Comparison of ENCODE assay signal across 16 cellular contexts in genomic region chr2:47169784-47170183, GRCh38. TPM values are rescaled to one million over a fixed set of nuclear protein-coding genes. Genes with fewer than 3 reads are reported as not detected.
DNase-seq lines count a peak whose midpoint lies in the region; ATAC-seq and TF ChIP-seq lines count a peak whose summit lies in the region.
"Had no signal": no experiment of that assay in that cellular context is flagged by ENCODE, and none has a peak within 500 bp of the region (broad histone marks: within the 10 kb centered on the region; RNA-seq: fewer than 3 reads in every experiment).

No MANE protein-coding gene starts in this region.

- no peak overlapping the region for H2BK120ac ChIP-seq in IMR-90 (ENCODE audit: low read depth, low read length)

- no peak for TF ChIP-seq CTCF in IMR-90 (conservative IDR thresholded peaks at IDR 0.05; ENCODE audit: low read depth, low read length)
- no peak for TF ChIP-seq CTCF in fibroblast of lung (conservative IDR thresholded peaks at IDR 0.05 in 1 of 2, IDR thresholded peaks at IDR 0.05 in 1 of 2; ENCODE audit: low read depth in 1 of 2, low read length in 2 of 2)
- no peak for TF ChIP-seq CTCF in progenitor cell of endocrine pancreas (IDR thresholded peaks at IDR 0.05; ENCODE audit: unreplicated experiment)
- TF ChIP-seq CTCF in Peyer's patch (IDR thresholded peaks at IDR 0.05) = no peak

- in situ Hi-C loops in IMR-90 (cut with MboI; ENCODE audit: low sequenced_read_pairs) = no loop called here

- H3K4ac ChIP-seq in IMR-90 (ENCODE audit: low read depth, low read length) = no peak overlapping the region

- no peak overlapping the region for H4K5ac ChIP-seq in IMR-90 (ENCODE audit: low read depth, low read length)

- no peaks in the 10 kb centered on the region for H3K27me3 ChIP-seq in CD4-positive, alpha-beta memory T cell (ENCODE audit: insufficient read depth, low read length)
- H3K27me3 ChIP-seq in IMR-90 (ENCODE audit: control insufficient read depth, insufficient read depth, low read length) (no peaks in the 10 kb centered on the region), fibroblast of lung (ENCODE audit: control insufficient read depth, insufficient read depth, low read length) (no peaks in the 10 kb centered on the region), Peyer's patch (no peaks in the 10 kb centered on the region)
- H3K27me3 ChIP-seq: ascending aorta had no signal

- peaks cover 89% of the 10 kb centered on the region for H3K4me1 ChIP-seq in CD4-positive, alpha-beta memory T cell (ENCODE audit: insufficient read depth, low read length)
- H3K4me1 ChIP-seq in IMR-90 (ENCODE audit: control insufficient read depth, insufficient read depth, low read length) (peaks cover 10% of the 10 kb centered on the region), fibroblast of lung (ENCODE audit: control insufficient read depth, extremely low read depth, insufficient read depth, low read length) (peaks cover 13% of the 10 kb centered on the region), Peyer's patch (peaks cover 4 to 52% (median 18%) of the 10 kb centered on the region in 4 donors)

- intact Hi-C loops in CD4-positive, alpha-beta memory T cell (cut with micrococcal nuclease) = no loop called here
- intact Hi-C loops in IMR-90 (cut with micrococcal nuclease) = loop anchor here (5.0 kb wide), 1 partner anchor 152 kb away; no protein-coding TSS in a partner anchor

- no peaks in the 10 kb centered on the region for H3K27me3 Mint-ChIP-seq in CD4-positive, alpha-beta memory T cell
- H3K27me3 Mint-ChIP-seq in progenitor cell of endocrine pancreas = no peaks in the 10 kb centered on the region

- H3K14ac ChIP-seq in IMR-90 (replicated peaks; ENCODE audit: low read depth, low read length) = no peak overlapping the region

- no peak overlapping the region for H4K8ac ChIP-seq in IMR-90 (ENCODE audit: low read depth in 2 of 2, low read length in 2 of 2)

- H3K18ac ChIP-seq in IMR-90 (ENCODE audit: low read depth, low read length) = no peak overlapping the region

- H3K4me2 ChIP-seq in IMR-90 (ENCODE audit: low read depth, low read length) (peak overlapping the region; percentile 30; the same call in 1 of the 2 replicates), fibroblast of lung (ENCODE audit: extremely low read depth, insufficient read depth, low read length) (peak overlapping the region; percentile 72)

- H2BK5ac ChIP-seq in IMR-90 (ENCODE audit: low read depth, low read length, poor library complexity, severe bottlenecking) = peak overlapping the region; percentile 32

- H3K4me3 Mint-ChIP-seq in CD4-positive, alpha-beta memory T cell = peak overlapping the region in 3 of 8 donors; percentile 7 to 67 (median 15)
- no peak overlapping the region for H3K4me3 Mint-ChIP-seq in progenitor cell of endocrine pancreas (ENCODE audit: low read depth)
- H3K4me3 Mint-ChIP-seq: activated T-helper 1 cell treated with anti-CD3 and anti-CD28 coated beads, Interleukin-12 subunit alpha, Interleukin-12 subunit beta, Interleukin-2, Interleukin-4 antibody, amounts not matched to agents 30 ng/mL and 10 ng/mL and 1 ng/mL, durations not matched to agents 14 hours and 24 hours and 36 hours had no signal

- H3K27ac ChIP-seq in CD4-positive, alpha-beta memory T cell (ENCODE audit: low read depth, low read length) = no peak overlapping the region
- no peak overlapping the region for H3K27ac ChIP-seq in IMR-90 (ENCODE audit: insufficient read depth, low read length)
- H3K27ac ChIP-seq in fibroblast of lung (ENCODE audit: insufficient read depth, low read length) = peak overlapping the region; percentile 26
- H3K27ac ChIP-seq in Peyer's patch = peak overlapping the region in 1 of 4 donors; percentile 7
- H3K27ac ChIP-seq: parathyroid adenoma had no signal

- H3K36me3 Mint-ChIP-seq in CD4-positive, alpha-beta memory T cell = peaks cover 13 to 50% of the 10 kb centered on the region in 2 donors
- H3K36me3 Mint-ChIP-seq in progenitor cell of endocrine pancreas (ENCODE audit: insufficient read depth) = peaks cover 19% of the 10 kb centered on the region

- no peak overlapping the region for H3K4me3 ChIP-seq in CD4-positive, alpha-beta memory T cell (ENCODE audit: low read length in 2 of 2)
- H3K4me3 ChIP-seq in IMR-90 (ENCODE audit: insufficient read depth, low read depth, low read length) (no peak overlapping the region), fibroblast of lung (replicated peaks in 1 of 4; ENCODE audit: control extremely low read depth in 1 of 4, insufficient read depth in 1 of 4, low read depth in 3 of 4, low read length in 4 of 4) (peak overlapping the region in 3 of 4 experiments; percentile 4 to 100 (median 60)), Peyer's patch (no peak overlapping the region)

- no peak for TF ChIP-seq POLR2A in IMR-90 (IDR thresholded peaks at IDR 0.05; ENCODE audit: low read depth, low read length)
- no peak for TF ChIP-seq POLR2A in Peyer's patch (IDR thresholded peaks at IDR 0.05)

- H2AK5ac ChIP-seq in IMR-90 (ENCODE audit: low read depth, low read length) = no peak overlapping the region

- dilution Hi-C loops in IMR-90 (cut with HindIII; ENCODE audit: low sequenced_read_pairs, unreplicated experiment) = no loop called here

- H3K9ac ChIP-seq in IMR-90 (ENCODE audit: low read depth, low read length) = no peak overlapping the region
- no peak overlapping the region for H3K9ac ChIP-seq in fibroblast of lung (ENCODE audit: insufficient read depth, low read length)
- H3K9ac ChIP-seq: parathyroid adenoma had no signal

- no CpG with 5 or more reads among the region's 2 CpGs for WGBS in IMR-90 (ENCODE audit: extremely low coverage in 2 of 2, insufficient read length in 1 of 2), 2 experiments

- H4K20me1 ChIP-seq in IMR-90 (ENCODE audit: insufficient read depth, low read length) = peaks cover 99% of the 10 kb centered on the region
- peaks cover 22% of the 10 kb centered on the region for H4K20me1 ChIP-seq in fibroblast of lung (ENCODE audit: control insufficient read depth, extremely low read depth, insufficient read depth, low read length)

- peaks cover 54 to 84% (median 70%) of the 10 kb centered on the region in 4 donors for H3K4me1 Mint-ChIP-seq in CD4-positive, alpha-beta memory T cell
- peaks cover 48% of the 10 kb centered on the region for H3K4me1 Mint-ChIP-seq in progenitor cell of endocrine pancreas (ENCODE audit: low read depth)

- no peak overlapping the region for H2BK20ac ChIP-seq in IMR-90 (ENCODE audit: low read depth, low read length)

- H2BK15ac ChIP-seq in IMR-90 (ENCODE audit: low read depth, low read length) = no peak overlapping the region

- no peak for TF ChIP-seq RAD21 in IMR-90 (IDR thresholded peaks at IDR 0.05; ENCODE audit: low read length)

- peak overlapping the region in 4 of 7 donors; percentile 29 to 76 (median 64) for H3K27ac Mint-ChIP-seq in CD4-positive, alpha-beta memory T cell
- peak overlapping the region; percentile 89 for H3K27ac Mint-ChIP-seq in progenitor cell of endocrine pancreas

- no peak overlapping the region for H2AK9ac ChIP-seq in IMR-90 (replicated peaks; ENCODE audit: low read depth, low read length, poor library complexity)

- ATAC-seq in IMR-90 (ENCODE audit: low read depth) = no peak

- H2AFZ ChIP-seq in IMR-90 (replicated peaks; ENCODE audit: low read length, poor library complexity) = no peak overlapping the region
- no peak overlapping the region for H2AFZ ChIP-seq in fibroblast of lung (ENCODE audit: low read length)
- H2AFZ ChIP-seq: parathyroid adenoma had no signal

- H3K36me3 ChIP-seq in CD4-positive, alpha-beta memory T cell (ENCODE audit: insufficient read depth, low read length) = peaks cover 3% of the 10 kb centered on the region
- peaks cover 28% of the 10 kb centered on the region for H3K36me3 ChIP-seq in IMR-90 (ENCODE audit: control insufficient read depth, insufficient read depth, low read length)
- H3K36me3 ChIP-seq in fibroblast of lung (ENCODE audit: control insufficient read depth, insufficient read depth, low read length) = peaks cover 6% of the 10 kb centered on the region
- H3K36me3 ChIP-seq in Peyer's patch = peaks cover 0 to 28% (median 0%) of the 10 kb centered on the region in 3 donors

- H3K9me3 ChIP-seq in CD4-positive, alpha-beta memory T cell (ENCODE audit: control insufficient read depth in 1 of 2, low read length in 2 of 2) = no peaks in the 10 kb centered on the region
- no peaks in the 10 kb centered on the region for H3K9me3 ChIP-seq in IMR-90 (ENCODE audit: control insufficient read depth, insufficient read depth, low read length)
- no peaks in the 10 kb centered on the region for H3K9me3 ChIP-seq in fibroblast of lung (ENCODE audit: control insufficient read depth, insufficient read depth, low read depth, low read length)
- H3K9me3 ChIP-seq in Peyer's patch = no peaks in the 10 kb centered on the region
- H3K9me3 ChIP-seq: ascending aorta had no signal

- POLR2A ChIA-PET in CD4-positive, alpha-beta memory T cell (lab: Charles Lee; ENCODE audit: partially characterized antibody) = no interaction called here
- POLR2A ChIA-PET in IMR-90 (lab: Charles Lee; ENCODE audit: unreplicated experiment) = interaction anchor here (0.6 to 1.0 kb wide), 3 partner anchors 52 to 181 kb away, joined by 3 to 4 read pairs (median 3); no protein-coding TSS in a partner anchor

- peaks cover 99% of the 10 kb centered on the region for H3K79me2 ChIP-seq in fibroblast of lung (ENCODE audit: control insufficient read depth, insufficient read depth, low read length)

- no peak overlapping the region for H4K91ac ChIP-seq in IMR-90 (ENCODE audit: insufficient read depth, low read depth, low read length)

- CTCF ChIA-PET in CD4-positive, alpha-beta memory T cell (lab: Charles Lee; ENCODE audit: partially characterized antibody) = no interaction called here
- CTCF ChIA-PET in IMR-90 (lab: Yijun Ruan, JAX) = no interaction called here

- no peaks in the 10 kb centered on the region; the same call in 1 of the 2 replicates for H3K9me1 ChIP-seq in IMR-90 (ENCODE audit: insufficient read depth, low read length)

- H3K56ac ChIP-seq in IMR-90 (ENCODE audit: extremely low read depth, insufficient read depth, low read length) = no peak overlapping the region

- H3K79me1 ChIP-seq in IMR-90 (ENCODE audit: low read depth in 1 of 2, low read length in 2 of 2) = peaks cover 0 to 7% of the 10 kb centered on the region in 2 experiments; a peak in 2 of 4 replicates

- H3K23ac ChIP-seq in IMR-90 (ENCODE audit: low read depth, low read length) = no peak overlapping the region

- no peak for DNase-seq in CD4-positive, alpha-beta memory T cell
- DNase-seq in IMR-90 (no peak), fibroblast of lung (ENCODE audit: low read depth in 2 of 2) (no peak), progenitor cell of endocrine pancreas (ENCODE audit: low spot score, unreplicated experiment) (no peak), HPDE6-E6E7 (ENCODE audit: extremely low spot score) (no peak), Peyer's patch (no peak), GDM1 (lab: John Stamatoyannopoulos, UW) (no peak)
- DNase-seq in activated CD4-positive, alpha-beta T cell treated with anti-CD3 and anti-CD28 coated beads, Interleukin-2, amount 50 U/mL, for 4 hours = no peak
- DNase-seq: activated CD4-positive, alpha-beta T cell treated with anti-CD3 and anti-CD28 coated beads for 1 hour; EL; NCI-H1417 treated with DMSO at 0.1 percent for 48 hours; NCI-H446; SW 1271 had no signal

- peaks cover 0 to under 1% (median 0%) of the 10 kb centered on the region in 8 donors for H3K9me3 Mint-ChIP-seq in CD4-positive, alpha-beta memory T cell
- H3K9me3 Mint-ChIP-seq in progenitor cell of endocrine pancreas (ENCODE audit: low read depth) = no peaks in the 10 kb centered on the region
- H3K9me3 Mint-ChIP-seq: activated T-helper 1 cell treated with anti-CD3 and anti-CD28 coated beads, Interleukin-12 subunit alpha, Interleukin-12 subunit beta, Interleukin-2, Interleukin-4 antibody, amounts not matched to agents 30 ng/mL and 10 ng/mL and 1 ng/mL, durations not matched to agents 14 hours and 24 hours and 36 hours had no signal

- no TSS peak for BruUV-seq in IMR-90 (replicated peaks; lab: Mats Ljungman, UMichigan)

RNA-seq across cellular contexts. Expression of gene CALM2, which starts 6.5 kb away (rescaled TPM):
- 100 to 1,000 TPM; 276 to 293 TPM for total RNA-seq in CD4-positive, alpha-beta memory T cell
- 1,000 to 10,000 TPM in 1 of 2 donors, 100 to 1,000 TPM in 1; 804 to 1,411 TPM for polyA plus RNA-seq in CD4-positive, alpha-beta memory T cell
- total RNA-seq in IMR-90 (2012; rRNA removed) (290 and 1,344 TPM in 2 replicates), fibroblast of lung (595 and 948 TPM in 2 replicates), progenitor cell of endocrine pancreas (440 and 445 TPM in 2 replicates), Peyer's patch (100 to 1,000 TPM; 354 to 708 (median 548) TPM)
- polyA plus RNA-seq in IMR-90 (2012; rRNA removed) (774 and 970 TPM in 2 replicates), fibroblast of lung (2,264 and 2,853 TPM in 2 replicates)
- polyA plus RNA-seq in IMR-90 (2012; cell fraction: cytosol; rRNA removed) = 56.0 and 99.9 TPM in 2 replicates
- 20.2 and 214 TPM in 2 replicates for polyA plus RNA-seq in IMR-90 (2012; cell fraction: nucleus; rRNA removed; ENCODE audit: low replicate concordance)
- 1,302 and 1,737 TPM in 2 replicates for polyA plus RNA-seq in fibroblast of lung (2012)
- 42.0 and 56.5 TPM in 2 replicates for polyA minus RNA-seq in fibroblast of lung (ENCODE audit: low replicate concordance)

RNA-seq across cellular contexts. Expression of gene STPG4, which starts 14.7 kb away (rescaled TPM):
- under 1 TPM; 0.58 to 0.72 TPM for total RNA-seq in CD4-positive, alpha-beta memory T cell
- not detected for polyA plus RNA-seq in CD4-positive, alpha-beta memory T cell
- 0.18 and 0.28 TPM in 2 replicates for total RNA-seq in IMR-90 (2012; rRNA removed)
- polyA plus RNA-seq in IMR-90 (2012; rRNA removed) = 0.06 and 0.12 TPM in 2 replicates
- not detected in 2 replicates for polyA plus RNA-seq in IMR-90 (2012; cell fraction: cytosol; rRNA removed)
- polyA plus RNA-seq in IMR-90 (2012; cell fraction: nucleus; rRNA removed; ENCODE audit: low replicate concordance) = 0.18 and 0.49 TPM in 2 replicates
- 0.26 and 0.33 TPM in 2 replicates for total RNA-seq in fibroblast of lung
- polyA plus RNA-seq in fibroblast of lung = 0.05 TPM in 1 of 2 replicates, not detected in the other
- polyA plus RNA-seq in fibroblast of lung (2012) = not detected in 2 replicates
- polyA minus RNA-seq in fibroblast of lung (ENCODE audit: low replicate concordance) = 2.9 TPM in 1 of 2 replicates, not detected in the other
- 0.33 and 0.34 TPM in 2 replicates for total RNA-seq in progenitor cell of endocrine pancreas
- total RNA-seq in Peyer's patch = 1 to 10 TPM in 2 of 4 donors, not detected in 2; 1.7 to 5.8 TPM
- total RNA-seq: ascending aorta had no signal

Comparison
In these comparisons a context has a peak if more than half of its experiments do, and no peak if none do; other contexts are left out.
1. H3K4me3 ChIP-seq: peak in fibroblast of lung (3 of 4); none in CD4-positive, alpha-beta memory T cell (0 of 2), IMR-90 (single experiment) and Peyer's patch (0 of 4).